ENCODE assay signal across 8 cellular contexts in genomic region chr16:57999366-57999970, GRCh38. TPM values are rescaled to one million over a fixed set of nuclear protein-coding genes. Genes with fewer than 3 reads are reported as not detected.
DNase-seq lines count a peak whose midpoint lies in the region; ATAC-seq and TF ChIP-seq lines count a peak whose summit lies in the region.

No MANE protein-coding gene starts in this region.

- H2AK5ac ChIP-seq in mesendoderm (ENCODE audit: low read length): no peak overlapping the region

- peaks cover 42% of the 10 kb centered on the region for H3K36me3 Mint-ChIP-seq in central memory CD8-positive, alpha-beta T cell (ENCODE audit: insufficient read depth)

- H3K27ac ChIP-seq in heart left ventricle (peak overlapping the region; percentile 66 to 99 (median 92)), SK-N-SH (ENCODE audit: low read depth in 2 of 2, low read length in 1 of 2) (peak overlapping the region; percentile 38 to 82; a peak in 3 of 4 replicates), mesendoderm (ENCODE audit: low read depth, low read length) (no peak overlapping the region), transverse colon (peak overlapping the region; percentile 94 to 98 (median 96))

- intact Hi-C loops in heart left ventricle (cut with DNase I): loop anchor here in 5 of 10 donors (2.0 to 10.0 kb wide), 4 partner anchors 101 to 422 kb away; no protein-coding TSS in a partner anchor
- intact Hi-C loops in left ventricle myocardium superior (cut with micrococcal nuclease): no loop called here
- intact Hi-C loops in transverse colon (cut with DNase I; ENCODE audit: low total_unique reads): loop anchor here (10.0 kb wide), 1 partner anchor 425 kb away; no protein-coding TSS in a partner anchor

- TF ChIP-seq EP300 in SK-N-SH (IDR thresholded peaks at IDR 0.05; ENCODE audit: borderline replicate concordance in 1 of 2, low read depth in 1 of 2, low read length in 1 of 2): no peak
- TF ChIP-seq EP300 in transverse colon (IDR thresholded peaks at IDR 0.05; ENCODE audit: low read depth): no peak

- H2BK15ac ChIP-seq in mesendoderm (replicated peaks; ENCODE audit: low read depth): no peak overlapping the region

- 0 out of 2 replicates have a peak overlapping the region, but pooled peaks have one; percentile 41 for H2AFZ ChIP-seq in SK-N-SH (ENCODE audit: low read depth)

- H2BK5ac ChIP-seq in mesendoderm (ENCODE audit: low read length): no peak overlapping the region

- H3K4me1 ChIP-seq in heart left ventricle (peaks cover 3 to 54% (median 31%) of the 10 kb centered on the region in 12 donors), SK-N-SH (ENCODE audit: control insufficient read depth in 1 of 2, insufficient read depth in 2 of 2, low read depth in 1 of 2, low read length in 1 of 2) (peaks cover 0 to 18% of the 10 kb centered on the region in 2 experiments; a peak in 2 of 4 replicates), mesendoderm (ENCODE audit: control insufficient read depth, low read depth, low read length) (peaks cover 16% of the 10 kb centered on the region), transverse colon (peaks cover 0 to 36% (median 17%) of the 10 kb centered on the region in 4 donors)

- peak overlapping the region; percentile 77 for H3K4me3 Mint-ChIP-seq in central memory CD8-positive, alpha-beta T cell

- peak overlapping the region; percentile 85 for H3K18ac ChIP-seq in mesendoderm (ENCODE audit: low read length)

- peaks cover 63% of the 10 kb centered on the region for H3K4me1 Mint-ChIP-seq in central memory CD8-positive, alpha-beta T cell

- no peaks in the 10 kb centered on the region for H3K9me3 Mint-ChIP-seq in central memory CD8-positive, alpha-beta T cell

- CTCF ChIA-PET in SK-N-SH (lab: Yijun Ruan, JAX): interaction anchor here (0.6 to 6.2 kb wide), 28 partner anchors 7 to 487 kb away, joined by 3 to 71 read pairs (median 4); partner anchors contain the start of genes CNGB1 and KATNB1

- H3K56ac ChIP-seq in mesendoderm (ENCODE audit: low read length): peak overlapping the region; percentile 88

- H2BK120ac ChIP-seq in mesendoderm (ENCODE audit: low read depth, low read length): no peak overlapping the region

- peak overlapping the region; percentile 89 for H3K9ac ChIP-seq in SK-N-SH
- H3K9ac ChIP-seq in mesendoderm (ENCODE audit: low read length): peak overlapping the region; percentile 82

- no peaks in the 10 kb centered on the region for H3K27me3 ChIP-seq in heart left ventricle
- H3K27me3 ChIP-seq in SK-N-SH (ENCODE audit: insufficient read depth): no peaks in the 10 kb centered on the region
- no peaks in the 10 kb centered on the region for H3K27me3 ChIP-seq in mesendoderm (ENCODE audit: insufficient read depth, low read length, poor library complexity)
- H3K27me3 ChIP-seq in transverse colon: no peaks in the 10 kb centered on the region

- H3K4me2 ChIP-seq in SK-N-SH (peak overlapping the region; percentile 99), mesendoderm (ENCODE audit: low read length) (peak overlapping the region; percentile 64)

- no peaks in the 10 kb centered on the region for H3K9me2 ChIP-seq in SK-N-SH

- H3K36me3 ChIP-seq in heart left ventricle (peaks cover 0 to 61% (median 37%) of the 10 kb centered on the region in 9 donors), SK-N-SH (replicated peaks in 1 of 2; ENCODE audit: control insufficient read depth in 1 of 2, insufficient read depth in 2 of 2, low read length in 1 of 2) (peaks cover 9 to 30% of the 10 kb centered on the region in 2 experiments), mesendoderm (ENCODE audit: control insufficient read depth, insufficient read depth, low read length) (peaks cover 3% of the 10 kb centered on the region), transverse colon (peaks cover 0 to 15% (median 3%) of the 10 kb centered on the region in 4 donors)

- H3K9me3 ChIP-seq in heart left ventricle (no peaks in the 10 kb centered on the region), SK-N-SH (no peaks in the 10 kb centered on the region), transverse colon (no peaks in the 10 kb centered on the region)

- TF ChIP-seq CTCF in heart left ventricle (IDR thresholded peaks at IDR 0.05) (no peak), SK-N-SH (IDR thresholded peaks at IDR 0.05) (no peak), transverse colon (IDR thresholded peaks at IDR 0.05) (no peak)

- peak overlapping the region; percentile 27 to 89 (median 76) for H3K4me3 ChIP-seq in heart left ventricle
- H3K4me3 ChIP-seq in SK-N-SH (ENCODE audit: low read depth in 2 of 2, low read length in 1 of 2): peak overlapping the region; percentile 88 to 94
- peak overlapping the region; percentile 52 for H3K4me3 ChIP-seq in mesendoderm (ENCODE audit: low read length)
- peak overlapping the region; percentile 70 to 94 (median 90) for H3K4me3 ChIP-seq in transverse colon

- H4K5ac ChIP-seq in mesendoderm (ENCODE audit: low read length): no peak overlapping the region

- H3K23ac ChIP-seq in mesendoderm (ENCODE audit: low read length): no peak overlapping the region

- 19 to 22% (median 21%) methylated on average over 6 of the region's 6 CpGs for WGBS in heart left ventricle, 4 donors
- WGBS in SK-N-SH (ENCODE audit: low lambda C conversion rate): 34% methylated on average over 6 of the region's 6 CpGs
- WGBS in mesendoderm (ENCODE audit: extremely low coverage, insufficient coverage, low lambda C conversion rate): no CpG with 5 or more reads among the region's 6 CpGs
- 11 to 14% methylated on average over 3 to 6 of the region's 6 CpGs for WGBS in transverse colon (ENCODE audit: low coverage in 1 of 2), 2 donors

- H4K20me1 ChIP-seq in SK-N-SH (ENCODE audit: insufficient read depth): 0 out of 2 replicates have a peak, but pooled peaks cover 6% of the 10 kb centered on the region

- peak; percentile 29 for TF ChIP-seq RAD21 in SK-N-SH (IDR thresholded peaks at IDR 0.05; ENCODE audit: low read length)

- no peak for TF ChIP-seq POLR2A in heart left ventricle (IDR thresholded peaks at IDR 0.05)
- no peak for TF ChIP-seq POLR2A in transverse colon (IDR thresholded peaks at IDR 0.05)

- DNase-seq in heart left ventricle (no peak), left ventricle myocardium superior (no peak), SK-N-SH (peak; percentile 52), mesendoderm (peak; percentile 56), transverse colon (no peak)
- peak in 1 of 2 donors; percentile 18 for DNase-seq in central memory CD8-positive, alpha-beta T cell (ENCODE audit: low spot score in 2 of 2)

- H3K4ac ChIP-seq in mesendoderm (ENCODE audit: low read depth, low read length): no peak overlapping the region

- POLR2A ChIA-PET in SK-N-SH (lab: Yijun Ruan, JAX): no interaction called here

- peaks cover 10% of the 10 kb centered on the region for H3K79me1 ChIP-seq in mesendoderm (ENCODE audit: low read length)

- H3K27me3 Mint-ChIP-seq in central memory CD8-positive, alpha-beta T cell: no peaks in the 10 kb centered on the region

- ATAC-seq in heart left ventricle (no peak), left ventricle myocardium superior (no peak), GM18517 (IDR thresholded peaks at IDR 0.05; ENCODE audit: unreplicated experiment) (no peak), HG02588 (IDR thresholded peaks at IDR 0.05; ENCODE audit: unreplicated experiment) (no peak)
- peak; percentile 17 for ATAC-seq in central memory CD8-positive, alpha-beta T cell (replicated peaks; ENCODE audit: extremely low read depth, poor library complexity, severe bottlenecking)

- H4K8ac ChIP-seq in mesendoderm (ENCODE audit: low read depth, low read length): no peak overlapping the region

- peaks cover 20% of the 10 kb centered on the region for H3K79me2 ChIP-seq in SK-N-SH (ENCODE audit: insufficient read depth)
- H3K79me2 ChIP-seq in mesendoderm (ENCODE audit: control insufficient read depth, insufficient read depth, low read length): peaks cover 5% of the 10 kb centered on the region

- H3F3A ChIP-seq in SK-N-SH (replicated peaks; ENCODE audit: insufficient read depth): peaks cover 4% of the 10 kb centered on the region

- in situ Hi-C loops in transverse colon (cut with MboI; ENCODE audit: low pct_ligation_motif_present in 1 of 4, low pct_unique_long_range_greater_than_20kb in 1 of 4, low sequenced_read_pairs in 3 of 4): no loop called here

- H3K27ac Mint-ChIP-seq in central memory CD8-positive, alpha-beta T cell (ENCODE audit: low read depth): peak overlapping the region; percentile 63

RNA-seq across cellular contexts. Expression of gene ZNF319, which starts 1.0 kb away (rescaled TPM):
- total RNA-seq in heart left ventricle: 10 to 100 TPM in 1 of 9 donors, 1 to 10 TPM in 8; 6.8 to 10.5 (median 8.6) TPM
- 1 to 10 TPM; 5.6 to 5.8 TPM for polyA plus RNA-seq in heart left ventricle
- total RNA-seq in left ventricle myocardium superior: 9.2 TPM
- polyA plus RNA-seq in SK-N-SH (2012; rRNA removed): 4.8 and 7.6 TPM in 2 replicates
- 3.2 and 5.1 TPM in 2 replicates for polyA plus RNA-seq in SK-N-SH (2012; cell fraction: cytosol; rRNA removed)
- 8.5 and 8.8 TPM in 2 replicates for polyA plus RNA-seq in SK-N-SH (2012; cell fraction: nucleus; rRNA removed)
- polyA plus RNA-seq in mesendoderm (2013, experiment 1 of 2): 6.1 TPM
- polyA plus RNA-seq in mesendoderm (2013, experiment 2 of 2): 7.0 TPM
- 10 to 100 TPM in 1 of 4 donors, 1 to 10 TPM in 3; 6.4 to 11.6 (median 6.5) TPM for total RNA-seq in transverse colon

RNA-seq across cellular contexts. Expression of gene USB1, which starts 1.7 kb away (rescaled TPM):
- total RNA-seq in heart left ventricle (10 to 100 TPM; 20.3 to 61.9 (median 34.4) TPM), left ventricle myocardium superior (28.3 TPM), transverse colon (10 to 100 TPM; 21.3 to 63.4 (median 45.2) TPM)
- polyA plus RNA-seq in heart left ventricle (10 to 100 TPM; 25.5 to 60.7 TPM), SK-N-SH (2012; rRNA removed) (87.3 and 94.1 TPM in 2 replicates)
- polyA plus RNA-seq in SK-N-SH (2012; cell fraction: cytosol; rRNA removed): 53.0 and 69.3 TPM in 2 replicates
- 39.0 and 44.4 TPM in 2 replicates for polyA plus RNA-seq in SK-N-SH (2012; cell fraction: nucleus; rRNA removed)
- polyA plus RNA-seq in mesendoderm (2013, experiment 1 of 2): 61.7 TPM
- 60.1 TPM for polyA plus RNA-seq in mesendoderm (2013, experiment 2 of 2)

RNA-seq across cellular contexts. Expression of gene MMP15, which starts 26.1 kb away (rescaled TPM):
- total RNA-seq in heart left ventricle: 10 to 100 TPM; 24.2 to 84.7 (median 60.9) TPM
- polyA plus RNA-seq in heart left ventricle: 10 to 100 TPM; 22.1 to 45.3 TPM
- 62.2 TPM for total RNA-seq in left ventricle myocardium superior
- polyA plus RNA-seq in SK-N-SH (2012; rRNA removed): 2.6 and 3.1 TPM in 2 replicates
- 1.1 and 2.2 TPM in 2 replicates for polyA plus RNA-seq in SK-N-SH (2012; cell fraction: cytosol; rRNA removed)
- 3.5 and 3.9 TPM in 2 replicates for polyA plus RNA-seq in SK-N-SH (2012; cell fraction: nucleus; rRNA removed)
- 20.9 TPM for polyA plus RNA-seq in mesendoderm (2013, experiment 1 of 2)
- polyA plus RNA-seq in mesendoderm (2013, experiment 2 of 2): 20.0 TPM
- total RNA-seq in transverse colon: 100 to 1,000 TPM in 2 of 4 donors, 10 to 100 TPM in 2; 48.0 to 161 (median 92.3) TPM

RNA-seq across cellular contexts. Expression of gene CNGB1, which starts 28.5 kb away (rescaled TPM):
- not detected for total RNA-seq in heart left ventricle
- polyA plus RNA-seq in heart left ventricle: not detected
- total RNA-seq in left ventricle myocardium superior: not detected
- 0.05 TPM in 1 of 2 replicates, not detected in the other for polyA plus RNA-seq in SK-N-SH (2012; rRNA removed)
- polyA plus RNA-seq in SK-N-SH (2012; cell fraction: cytosol; rRNA removed): under 0.01 TPM in 1 of 2 replicates, not detected in the other
- 0.05 TPM in 1 of 2 replicates, not detected in the other for polyA plus RNA-seq in SK-N-SH (2012; cell fraction: nucleus; rRNA removed)
- 0.06 TPM for polyA plus RNA-seq in mesendoderm (2013, experiment 1 of 2)
- polyA plus RNA-seq in mesendoderm (2013, experiment 2 of 2): under 0.01 TPM
- total RNA-seq in transverse colon: 1 to 10 TPM in 1 of 4 donors, under 1 TPM in 3; 0.14 to 1.9 (median 0.87) TPM

Comparison
In these comparisons a context has a peak if more than half of its experiments do, and no peak if none do; other contexts are left out.
1. DNase-seq: peak in SK-N-SH (single experiment) and mesendoderm (single experiment); none in heart left ventricle (0 of 5), left ventricle myocardium superior (single experiment) and transverse colon (single experiment).
2. Peak in every context shown above with its lines, with median percentiles within 50 percentile points of each other: H3K4me3 ChIP-seq.